23 cellular contexts compared by ENCODE assay signal in genomic region chrX:29496636-29497180, GRCh38.
DNase-seq lines count a peak whose midpoint lies in the region; ATAC-seq and TF ChIP-seq lines count a peak whose summit lies in the region.
"Had no signal": no experiment of that assay in that cellular context is flagged by ENCODE, and none has a peak within 500 bp of the region (broad histone marks: within the 10 kb centered on the region; RNA-seq: fewer than 3 reads in every experiment).

No MANE protein-coding gene starts in this region.

- intact Hi-C loops in right cardiac atrium (cut with DNase I) = no loop called here

- H3K9ac ChIP-seq in adipocyte (ENCODE audit: low read length) = no peak overlapping the region
- H3K9ac ChIP-seq: GM23248 had no signal

- H3K27ac ChIP-seq in right cardiac atrium (ENCODE audit: low read length) = no peak overlapping the region
- H3K27ac ChIP-seq: 22Rv1, GM23248, HL-60, SJSA1 had no signal

- WGBS in right cardiac atrium = 75% methylated on average over 2 of the region's 2 CpGs

- DNase-seq in AG09309 (ENCODE audit: low read depth) (peak; percentile 2), GM03348 (ENCODE audit: low spot score) (peak; percentile 4), adipocyte (ENCODE audit: low read depth) (peak; percentile 64), fibroblast of villous mesenchyme (ENCODE audit: low read depth) (peak; percentile 23), right cardiac atrium (no peak), NCI-H146 (lab: John Stamatoyannopoulos, UW) (no peak), NCI-H1048 (lab: John Stamatoyannopoulos, UW) (no peak)
- DNase-seq: ACHN; CD4-positive, CD25-positive, alpha-beta regulatory T cell; DMS79; GM23248; H9; KG1; NCI-H1105 treated with DMSO at 0.1 percent for 48 hours; NCI-H1694 treated with DMSO at 0.1 percent for 48 hours; NCI-H446 treated with DMSO at 0.1 percent for 48 hours; NCI-H526 treated with DMSO at 0.1 percent for 48 hours; OCI-M1 had no signal

- no peaks in the 10 kb centered on the region for H3K4me1 ChIP-seq in adipocyte (ENCODE audit: control insufficient read depth, insufficient read depth, low read length)
- no peaks in the 10 kb centered on the region for H3K4me1 ChIP-seq in right cardiac atrium (ENCODE audit: control insufficient read depth, insufficient read depth, low read length)
- H3K4me1 ChIP-seq: SJSA1 had no signal

- no peak overlapping the region for H3K4me3 ChIP-seq in AG09309 (ENCODE audit: control insufficient read depth, low read depth, low read length)
- H3K4me3 ChIP-seq in adipocyte (ENCODE audit: low read length) = no peak overlapping the region
- no peak overlapping the region for H3K4me3 ChIP-seq in fibroblast of villous mesenchyme (ENCODE audit: low read depth, low read length)
- H3K4me3 ChIP-seq in right cardiac atrium (ENCODE audit: low read length) = no peak overlapping the region
- H3K4me3 ChIP-seq: GM23248, SJSA1 had no signal

- H3K9me3 ChIP-seq in adipocyte (ENCODE audit: control insufficient read depth, low read length) (no peaks in the 10 kb centered on the region), right cardiac atrium (ENCODE audit: control insufficient read depth, low read length) (no peaks in the 10 kb centered on the region)
- H3K9me3 ChIP-seq: SJSA1 had no signal

- ATAC-seq in right cardiac atrium (no peak), GM18520 (IDR thresholded peaks at IDR 0.05; ENCODE audit: unreplicated experiment) (no peak)
- ATAC-seq: Right ventricle myocardium inferior had no signal

- TF ChIP-seq CTCF in AG09309 (IDR thresholded peaks at IDR 0.05; ENCODE audit: control insufficient read depth, insufficient read depth, low read depth, low read length, missing control alignments) = no peak
- TF ChIP-seq CTCF in fibroblast of villous mesenchyme (IDR thresholded peaks at IDR 0.05; ENCODE audit: insufficient read depth, low read depth, low read length) = no peak

- H3K27me3 ChIP-seq in adipocyte (replicated peaks; ENCODE audit: control insufficient read depth, insufficient read depth, low read length) = no peaks in the 10 kb centered on the region
- H3K27me3 ChIP-seq in right cardiac atrium (ENCODE audit: control insufficient read depth, insufficient read depth) = no peaks in the 10 kb centered on the region
- H3K27me3 ChIP-seq: SJSA1 had no signal

- H3K36me3 ChIP-seq in adipocyte (ENCODE audit: control insufficient read depth, insufficient read depth, low read length, severe bottlenecking) = no peaks in the 10 kb centered on the region
- H3K36me3 ChIP-seq: SJSA1 had no signal

Comparison
In these comparisons a context has a peak if more than half of its experiments do, and no peak if none do; other contexts are left out.
1. DNase-seq: peak in AG09309 (single experiment), GM03348 (single experiment), adipocyte (single experiment) and fibroblast of villous mesenchyme (single experiment); none in right cardiac atrium (0 of 3), NCI-H146 (single experiment) and NCI-H1048 (single experiment).